ENCODE assay signal across 2 cellular contexts in genomic region chr16:21714369-21714618, GRCh38.
A peak's percentile ranks its signal among the peaks of the same experiment; 100 is the strongest.
TF ChIP-seq lines count a peak whose summit lies in the region.
"Not testable (repeated sequence)": the region's sequence is repeated elsewhere in the genome, so short reads cannot be mapped to it uniquely, and the experiment has no call there.

No MANE protein-coding gene starts in this region.

TF ChIP-seq in K562, 482 proteins besides CTCF, POLR2A, EP300 and RAD21:
- peak; percentile 96 for TF ChIP-seq ZNF512 (tag; IDR thresholded peaks at IDR 0.05)

TF ChIP-seq in HepG2, 621 proteins besides CTCF, POLR2A, EP300 and RAD21:
- peak; percentile 17; the same call in 1 of the 2 replicates for TF ChIP-seq NFRKB (IDR thresholded peaks at IDR 0.05)
- peak; percentile 20; the same call in 1 of the 2 replicates for TF ChIP-seq FOXK2 (IDR thresholded peaks at IDR 0.05)
- TF ChIP-seq RAD51 (IDR thresholded peaks at IDR 0.05; ENCODE audit: borderline replicate concordance), result peak; percentile 22; the same call in 1 of the 2 replicates
- TF ChIP-seq ATF7 (IDR thresholded peaks at IDR 0.05), result peak; percentile 32; the same call in 1 of the 2 replicates
- TF ChIP-seq ATF7, LCORL (CRISPR knock-in tag; IDR thresholded peaks at IDR 0.05): not testable (repeated sequence)
- TF ChIP-seq LCORL (IDR thresholded peaks at IDR 0.05), result 0 out of 2 replicates have a peak, but pooled peaks have one; percentile 31
